ENCODE assay signal across 1 cellular context in genomic region chr13:27138457-27139093, GRCh38.
TF ChIP-seq lines count a peak whose summit lies in the region.

No MANE protein-coding gene starts in this region.

TF ChIP-seq in K562, 482 proteins besides CTCF, POLR2A, EP300 and RAD21 (continued from another document and continues in another):
- TF ChIP-seq RREB1 (CRISPR knock-in tag; IDR thresholded peaks at IDR 0.05) (peak; percentile 93), ETV1 (tag; conservative IDR thresholded peaks at IDR 0.05; ENCODE audit: low read depth) (peak; percentile 83), NR3C1 (CRISPR knock-in tag; IDR thresholded peaks at IDR 0.05) (no peak), LEF1 (IDR thresholded peaks at IDR 0.05) (peak; percentile 61; the same call in 1 of the 2 replicates), ZNF24 (IDR thresholded peaks at IDR 0.05) (no peak), HDAC8 (tag; IDR thresholded peaks at IDR 0.05) (peak; percentile 98), EP400 (IDR thresholded peaks at IDR 0.05) (peak; percentile 44; the same call in 1 of the 2 replicates), ZNF280A (IDR thresholded peaks at IDR 0.05; ENCODE audit: low read depth, partially characterized antibody) (no peak), MCM3 (IDR thresholded peaks at IDR 0.05) (no peak), RHOXF2B (CRISPR knock-in tag; conservative IDR thresholded peaks at IDR 0.05) (peak; percentile 92), CHAMP1 (IDR thresholded peaks at IDR 0.05) (peak; percentile 38; the same call in 1 of the 2 replicates), CEBPB (tag; IDR thresholded peaks at IDR 0.05) (0 out of 2 replicates have a peak, but pooled peaks have one; percentile 16), ZBTB12 (CRISPR knock-in tag; IDR thresholded peaks at IDR 0.05) (peak; percentile 91), SIN3A (IDR thresholded peaks at IDR 0.05; ENCODE audit: borderline replicate concordance in 2 of 2, control insufficient read depth in 1 of 2, low read depth in 2 of 2, low read length in 2 of 2) (no peak), ZNF518B (CRISPR knock-in tag; IDR thresholded peaks at IDR 0.05) (no peak), ELK1 (CRISPR knock-in tag; IDR thresholded peaks at IDR 0.05) (no peak), ZBTB17 (CRISPR knock-in tag; IDR thresholded peaks at IDR 0.05) (peak; percentile 95), CHD4 (IDR thresholded peaks at IDR 0.05; ENCODE audit: insufficient read depth, insufficient replicate concordance, low read depth, low read length, poor library complexity, severe bottlenecking) (no peak), ZBTB40 (IDR thresholded peaks at IDR 0.05) (no peak), ZBTB40 (CRISPR knock-in tag; IDR thresholded peaks at IDR 0.05) (no peak), GTF2A2 (tag; IDR thresholded peaks at IDR 0.05) (peak; percentile 97), HDAC6 (IDR thresholded peaks at IDR 0.05; ENCODE audit: low read depth, low read length) (no peak), DEAF1 (CRISPR knock-in tag; IDR thresholded peaks at IDR 0.05) (peak; percentile 63), CBX1 (IDR thresholded peaks at IDR 0.05; ENCODE audit: low read depth) (no peak), ZNF707 (CRISPR knock-in tag; conservative IDR thresholded peaks at IDR 0.05) (peak; percentile 92), SRF (CRISPR knock-in tag; IDR thresholded peaks at IDR 0.05) (peak in 1 of 2 experiments; percentile 87; a peak in 2 of 4 replicates)
